In the genomic region with DNA sequence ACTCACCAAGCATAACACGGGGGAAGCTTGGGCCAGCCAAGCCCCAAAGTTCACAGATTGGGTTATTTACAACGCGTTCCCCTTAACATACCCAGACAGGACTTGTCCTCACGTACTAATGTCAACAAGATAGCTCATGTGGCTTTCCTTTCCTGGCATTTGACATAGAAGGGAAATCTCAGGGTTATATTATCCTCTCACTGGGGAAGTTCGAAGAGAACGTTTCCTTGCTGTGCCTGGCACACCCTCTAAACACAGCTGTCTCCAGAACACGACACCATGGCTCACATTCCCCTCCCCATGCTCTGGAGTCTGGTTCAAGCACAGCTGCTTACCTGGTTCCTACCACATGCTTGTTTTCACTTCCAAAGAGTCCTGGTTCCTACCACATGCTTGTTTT, we compare ENCODE assay signal across 14 cellular contexts. TPM values are rescaled to one million over a fixed set of nuclear protein-coding genes. Genes with fewer than 3 reads are reported as not detected.
DNase-seq lines count a peak whose midpoint lies in the region; ATAC-seq and TF ChIP-seq lines count a peak whose summit lies in the region.
"Had no signal": no experiment of that assay in that cellular context is flagged by ENCODE, and none has a peak within 500 bp of the region (broad histone marks: within the 10 kb centered on the region; RNA-seq: fewer than 3 reads in every experiment).

No MANE protein-coding gene starts in this region.

- H3K9me3 ChIP-seq in OCI-LY7 (ENCODE audit: low read length): no peaks in the 10 kb centered on the region
- H3K9me3 ChIP-seq: neutrophil, Peyer's patch had no signal

- peak; percentile 98 for ATAC-seq in left colon
- peak; percentile 41 for ATAC-seq in stimulated activated memory B cell treated with anti-CD40 and anti-IgM and Interleukin-4, amounts not matched to agents 10 μg/mL and 1 μg/mL and 100 μg/mL, for 72 hours

- H3K79me2 ChIP-seq in OCI-LY7 (ENCODE audit: insufficient read depth, low read depth, low read length): no peaks in the 10 kb centered on the region

- H3K4me3 ChIP-seq in OCI-LY7 (ENCODE audit: low read depth, low read length, poor library complexity, severe bottlenecking): peak overlapping the region; percentile 4
- H3K4me3 ChIP-seq: Peyer's patch had no signal

- no peak for TF ChIP-seq CTCF in OCI-LY7 (conservative IDR thresholded peaks at IDR 0.05; ENCODE audit: low read length)

- H3K27ac ChIP-seq in OCI-LY7 (ENCODE audit: low read depth, low read length, poor library complexity, severe bottlenecking): peak overlapping the region; percentile 15
- H3K27ac ChIP-seq: neutrophil, Peyer's patch had no signal

- CTCF ChIA-PET in OCI-LY7 (lab: Charles Lee; ENCODE audit: unreplicated experiment): no interaction called here

- H3K27ac Mint-ChIP-seq in stimulated activated memory B cell treated with anti-CD40 and anti-IgM and Interleukin-4, amounts not matched to agents 10 μg/mL and 1 μg/mL and 100 μg/mL, for 72 hours: no peak overlapping the region
- H3K27ac Mint-ChIP-seq: activated naive CD4-positive, alpha-beta T cell treated with anti-CD3 and anti-CD28 coated beads for 36 hours had no signal

- POLR2A ChIA-PET in OCI-LY7 (lab: Charles Lee): interaction anchor here (0.6 to 1.2 kb wide), 2 partner anchors 27 to 124 kb away, joined by 3 read pairs; no protein-coding TSS in a partner anchor

- no peaks in the 10 kb centered on the region for H4K20me1 ChIP-seq in OCI-LY7 (ENCODE audit: insufficient read depth, low read length)

- no peaks in the 10 kb centered on the region for H3K36me3 Mint-ChIP-seq in stimulated activated memory B cell treated with anti-CD40 and anti-IgM and Interleukin-4, amounts not matched to agents 10 μg/mL and 1 μg/mL and 100 μg/mL, for 72 hours

- no TSS peak for BruUV-seq in OCI-LY7 (replicated peaks; lab: Mats Ljungman, UMichigan)

- H3K27me3 Mint-ChIP-seq in stimulated activated memory B cell treated with anti-CD40 and anti-IgM and Interleukin-4, amounts not matched to agents 10 μg/mL and 1 μg/mL and 100 μg/mL, for 72 hours: peaks cover 12% of the 10 kb centered on the region

- H3K4me3 Mint-ChIP-seq in stimulated activated memory B cell treated with anti-CD40 and anti-IgM and Interleukin-4, amounts not matched to agents 10 μg/mL and 1 μg/mL and 100 μg/mL, for 72 hours: no peak overlapping the region
- H3K4me3 Mint-ChIP-seq: activated naive CD4-positive, alpha-beta T cell treated with anti-CD3 and anti-CD28 coated beads for 36 hours had no signal

- peaks cover 18% of the 10 kb centered on the region for H3K4me1 ChIP-seq in OCI-LY7 (ENCODE audit: insufficient read depth, low read length, poor library complexity, severe bottlenecking)
- H3K4me1 ChIP-seq: Peyer's patch had no signal

- H3K4me2 ChIP-seq in OCI-LY7 (ENCODE audit: low read length): peak overlapping the region; percentile 45

- DNase-seq in SHP77 (lab: John Stamatoyannopoulos, UW) (peak; percentile 29 to 42), SHP77 treated with DMSO at 0.1 percent for 48 hours (lab: John Stamatoyannopoulos, UW) (no peak), OCI-LY7 (ENCODE audit: low spot score) (no peak), left colon (peak in 1 of 2 donors; percentile 44), glomerular visceral epithelial cell (ENCODE audit: extremely low spot score) (no peak), RKO (ENCODE audit: low spot score) (no peak), T-helper 2 cell (no peak)
- DNase-seq: activated naive CD4-positive, alpha-beta T cell treated with anti-CD3 and anti-CD28 coated beads for 36 hours; DMS53; left cardiac atrium; NCI-H1436; Peyer's patch had no signal

- peaks cover 11% of the 10 kb centered on the region for H3K9me3 Mint-ChIP-seq in stimulated activated memory B cell treated with anti-CD40 and anti-IgM and Interleukin-4, amounts not matched to agents 10 μg/mL and 1 μg/mL and 100 μg/mL, for 72 hours
- H3K9me3 Mint-ChIP-seq: activated naive CD4-positive, alpha-beta T cell treated with anti-CD3 and anti-CD28 coated beads for 36 hours had no signal

- H2AFZ ChIP-seq in OCI-LY7 (ENCODE audit: low read length): peak overlapping the region; percentile 71

- H3K36me3 ChIP-seq in OCI-LY7 (ENCODE audit: insufficient read depth, low read length): no peaks in the 10 kb centered on the region
- H3K36me3 ChIP-seq: neutrophil, Peyer's patch had no signal

- peaks cover 11% of the 10 kb centered on the region for H3K4me1 Mint-ChIP-seq in stimulated activated memory B cell treated with anti-CD40 and anti-IgM and Interleukin-4, amounts not matched to agents 10 μg/mL and 1 μg/mL and 100 μg/mL, for 72 hours

- no peaks in the 10 kb centered on the region for H3K9me2 ChIP-seq in OCI-LY7 (ENCODE audit: insufficient read depth, low read length)

- intact Hi-C loops in OCI-LY7 (cut with micrococcal nuclease; ENCODE audit: unreplicated experiment): no loop called here
- intact Hi-C loops in left colon (cut with DNase I, micrococcal nuclease): no loop called here

RNA-seq across cellular contexts. Expression of gene OTULINL, which starts 46.8 kb away (rescaled TPM):
- total RNA-seq in OCI-LY7 (2014; rRNA removed; shearing (Covaris generic)): 0.75 and 2.6 TPM in 2 replicates
- total RNA-seq in OCI-LY7 (2022) (1.9 and 2.7 TPM in 2 replicates), left colon (10 to 100 TPM; 63.1 to 72.0 TPM)

Comparison
In these comparisons a context has a peak if more than half of its experiments do, and no peak if none do; other contexts are left out.
1. DNase-seq: peak in SHP77 (2 of 2); none in SHP77 treated with DMSO at 0.1 percent for 48 hours (single experiment), OCI-LY7 (single experiment), glomerular visceral epithelial cell (single experiment), RKO (single experiment) and T-helper 2 cell (0 of 5).
2. RNA of gene OTULINL, which starts 46.8 kb away (total RNA-seq): 63.1 to 72.0 TPM in left colon; 0.75 to 2.7 TPM in OCI-LY7; every median in the first group is over 10 times any median in the second.